In the genomic region with DNA sequence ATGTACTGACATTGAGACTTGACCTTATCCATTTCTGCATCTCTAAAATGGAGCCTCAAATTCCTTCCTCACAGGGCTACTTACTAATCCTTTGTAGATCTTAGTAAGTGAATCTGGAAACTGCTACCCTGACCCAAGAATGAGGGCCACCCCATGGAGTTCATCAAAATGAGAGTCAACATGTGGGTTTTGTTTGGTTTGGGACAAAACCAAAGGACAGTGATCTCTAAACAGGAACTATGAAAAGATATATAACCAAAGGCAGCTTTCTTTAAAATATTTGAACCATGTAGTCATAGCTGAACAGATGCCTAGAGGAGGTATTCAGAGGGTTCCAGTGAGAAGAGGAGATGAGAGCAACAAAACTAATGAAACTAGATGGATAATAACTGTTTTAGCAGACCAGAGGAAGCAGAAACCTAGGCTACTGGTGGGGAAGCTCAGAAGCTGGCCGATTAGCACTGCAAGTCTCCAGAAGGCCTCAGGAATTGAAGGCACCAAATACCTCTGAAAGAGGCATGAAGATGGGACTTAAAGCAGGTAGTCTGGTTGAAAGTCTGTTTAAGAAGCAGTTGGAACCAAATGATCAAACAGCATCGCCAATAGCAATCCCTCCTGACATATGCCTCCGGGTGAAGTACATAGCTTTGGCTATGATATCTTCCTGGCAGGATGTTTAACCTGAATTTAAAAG, we compare ENCODE assay signal across 1 cellular context.
TF ChIP-seq lines count a peak whose summit lies in the region.

No MANE protein-coding gene starts in this region.

TF ChIP-seq in HCT116, 20 proteins besides CTCF, POLR2A, EP300 and RAD21 (continued from another document):
- TF ChIP-seq JUND (IDR thresholded peaks at IDR 0.05) (no peak), ELF1 (IDR thresholded peaks at IDR 0.05; ENCODE audit: borderline replicate concordance, low read depth) (no peak)
